ENCODE assay signal across 27 cellular contexts in the genomic region with DNA sequence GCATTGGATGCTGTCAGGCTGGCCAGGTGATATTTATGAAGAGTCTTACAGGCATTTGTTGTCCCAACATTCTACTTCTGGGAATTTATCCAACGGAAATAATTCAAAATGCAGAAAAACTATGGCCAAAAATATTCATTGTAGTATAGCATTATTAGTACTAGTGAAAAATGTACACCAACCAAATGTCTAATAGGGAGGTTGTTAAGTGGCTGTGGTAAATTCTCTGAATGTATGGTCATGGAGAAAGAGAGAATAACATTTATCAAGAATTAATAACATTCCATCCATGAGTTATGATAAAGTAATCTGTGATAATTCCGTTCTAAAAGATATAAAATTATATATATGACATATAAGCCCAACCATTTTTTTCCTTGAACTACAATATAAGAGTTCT. TPM values are rescaled to one million over a fixed set of nuclear protein-coding genes. Genes with fewer than 3 reads are reported as not detected.
DNase-seq lines count a peak whose midpoint lies in the region; ATAC-seq and TF ChIP-seq lines count a peak whose summit lies in the region.
"Had no signal": no experiment of that assay in that cellular context is flagged by ENCODE, and none has a peak within 500 bp of the region (broad histone marks: within the 10 kb centered on the region; RNA-seq: fewer than 3 reads in every experiment).

No MANE protein-coding gene starts in this region.

- H3K36me3 Mint-ChIP-seq in HFFc6 (ENCODE audit: low read depth) = 0 out of 2 replicates have a peak, but pooled peaks cover 8% of the 10 kb centered on the region
- H3K36me3 Mint-ChIP-seq: IgD-negative memory B cell had no signal

- peaks cover 1% of the 10 kb centered on the region; the same call in 1 of the 2 replicates for H3K27me3 Mint-ChIP-seq in HFFc6 (ENCODE audit: insufficient read depth)

- H3K27me3 ChIP-seq in tibial artery = no peaks in the 10 kb centered on the region
- H3K27me3 ChIP-seq: BE2C had no signal

- no peak overlapping the region for H3K4me3 ChIP-seq in fibroblast of pulmonary artery (replicated peaks; ENCODE audit: low read depth, low read length)
- no peak overlapping the region for H3K4me3 ChIP-seq in tibial artery
- H3K4me3 ChIP-seq: HAP-1, SK-N-MC had no signal

- intact Hi-C loops in tibial artery (cut with DNase I; ENCODE audit: low total_unique reads) = no loop called here

- peak overlapping the region; percentile 84 to 86 for H3K27ac ChIP-seq in tibial artery
- H3K27ac ChIP-seq: KMS-11, SK-N-MC had no signal

- peaks cover 0 to 50% (median 20%) of the 10 kb centered on the region in 4 donors for H3K4me1 ChIP-seq in tibial artery
- H3K4me1 ChIP-seq: HAP-1 had no signal

- TF ChIP-seq CTCF in HFFc6 (IDR thresholded peaks at IDR 0.05) (no peak), fibroblast of pulmonary artery (IDR thresholded peaks at IDR 0.05; ENCODE audit: low read length, missing control alignments) (no peak), tibial artery (IDR thresholded peaks at IDR 0.05) (no peak)

- DNase-seq in HFFc6 (no peak), amniotic epithelial cell (ENCODE audit: low read depth) (peak; percentile 58), fibroblast of pulmonary artery (ENCODE audit: low read depth) (peak; percentile 29), tibial artery (no peak), dedifferentiated amniotic fluid mesenchymal stem cell (ENCODE audit: extremely low spot score) (no peak), hippocampal formation (lab: John Stamatoyannopoulos, UW) (no peak)
- DNase-seq: 8988T, ACHN, BE2C, Calu3, DMS79 treated with DMSO at 0.1 percent for 48 hours, GF-D8, GOT3, NCI-H1048, NCI-H1417, NCI-H1694, NCI-H2029 treated with DMSO at 0.1 percent for 48 hours, NCI-H2227 treated with DMSO at 0.1 percent for 48 hours, NCI-H510A, NCI-H69, RPMI8226, SHP77 had no signal

- ATAC-seq in HG02870 (IDR thresholded peaks at IDR 0.05; ENCODE audit: unreplicated experiment) = no peak

- no peaks in the 10 kb centered on the region for H3K9me3 Mint-ChIP-seq in HFFc6
- H3K9me3 Mint-ChIP-seq: IgD-negative memory B cell had no signal

- H3K27ac Mint-ChIP-seq in HFFc6 = peak overlapping the region; percentile 11; the same call in 1 of the 2 replicates

- peaks cover 59% of the 10 kb centered on the region for H3K4me1 Mint-ChIP-seq in HFFc6 (ENCODE audit: low read depth)
- H3K4me1 Mint-ChIP-seq: IgD-negative memory B cell had no signal

- H3K4me3 Mint-ChIP-seq in HFFc6 = no peak overlapping the region
- H3K4me3 Mint-ChIP-seq: IgD-negative memory B cell had no signal

- no peaks in the 10 kb centered on the region for H3K9me3 ChIP-seq in tibial artery
- H3K9me3 ChIP-seq: BE2C, HAP-1 had no signal

- no peaks in the 10 kb centered on the region for H3K36me3 ChIP-seq in tibial artery
- H3K36me3 ChIP-seq: BE2C, HAP-1 had no signal

RNA-seq across cellular contexts. Expression of gene GAS6, which starts 38.7 kb away (rescaled TPM):
- total RNA-seq in HFFc6 (2021; fragmentation: NEBNext Ultra II Directional; extraction: Animal tissue kit (Norgen Biotek cat#: 25700)) = 100 to 1,000 TPM; 669 to 813 (median 715) TPM

Comparison
In these comparisons a context has a peak if more than half of its experiments do, and no peak if none do; other contexts are left out.
1. DNase-seq: peak in amniotic epithelial cell (single experiment) and fibroblast of pulmonary artery (single experiment); none in HFFc6 (single experiment), tibial artery (0 of 2), dedifferentiated amniotic fluid mesenchymal stem cell (single experiment) and hippocampal formation (0 of 2).